ENCODE assay signal across 8 cellular contexts in the genomic region with DNA sequence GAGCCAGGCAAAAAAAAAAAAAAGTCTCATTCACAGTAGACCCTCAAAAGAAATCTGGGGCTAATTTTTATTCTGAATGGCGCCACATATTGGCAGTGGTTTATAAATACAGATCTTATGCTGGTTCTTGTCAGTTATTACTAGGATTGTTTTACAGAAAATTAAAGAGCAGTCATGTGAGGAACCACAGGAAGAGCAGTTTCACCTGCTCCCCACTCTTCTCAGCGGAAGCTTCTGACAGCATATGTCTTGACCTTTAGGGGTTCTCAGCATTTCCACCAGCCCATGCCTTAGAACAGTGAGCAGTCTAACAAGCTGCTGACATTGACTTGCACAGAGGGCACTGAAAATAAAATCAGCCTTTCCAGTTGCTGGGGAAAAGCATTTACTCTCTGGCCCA.
DNase-seq lines count a peak whose midpoint lies in the region; ATAC-seq and TF ChIP-seq lines count a peak whose summit lies in the region.

No MANE protein-coding gene starts in this region.

- H3K36me3 ChIP-seq in HUES64 (ENCODE audit: insufficient read depth, low read length) (no peaks in the 10 kb centered on the region), muscle layer of colon (ENCODE audit: insufficient read depth, low read length) (peaks cover 90% of the 10 kb centered on the region), suprapubic skin (peaks cover 5% of the 10 kb centered on the region)

- peak; percentile 49 for DNase-seq in GM13976 (ENCODE audit: low spot score)
- no peak for DNase-seq in suprapubic skin (ENCODE audit: low spot score in 2 of 2)
- DNase-seq in KBM-7 = no peak
- no peak for DNase-seq in stimulated activated CD4-positive, alpha-beta T cell treated with anti-CD3 and anti-CD28 coated beads, Interleukin-2, amount 100 ng/mL, for 24 hours
- no peak for DNase-seq in G401 (ENCODE audit: low spot score)

- TF ChIP-seq EP300 in suprapubic skin (IDR thresholded peaks at IDR 0.05) = no peak

- in situ Hi-C loops in GM13976 (cut with MboI; ENCODE audit: low sequenced_read_pairs, unreplicated experiment) (loop anchor here (10.0 kb wide), 1 partner anchor 61 kb away; no protein-coding TSS in a partner anchor), KBM-7 (cut with MboI; ENCODE audit: low pct_unique_long_range_greater_than_20kb, low sequenced_read_pairs) (no loop called here), G401 (cut with HindIII; ENCODE audit: low sequenced_read_pairs) (no loop called here)

- no peaks in the 10 kb centered on the region for H3K9me3 ChIP-seq in HUES64 (ENCODE audit: insufficient read depth, low read depth, low read length)
- no peaks in the 10 kb centered on the region for H3K9me3 ChIP-seq in muscle layer of colon (ENCODE audit: low read length)
- no peaks in the 10 kb centered on the region for H3K9me3 ChIP-seq in suprapubic skin

- WGBS in HUES64 = 94% methylated on average over 2 of the region's 2 CpGs
- WGBS in suprapubic skin = 71% methylated on average over 2 of the region's 2 CpGs

- no peak for TF ChIP-seq POLR2A in suprapubic skin (IDR thresholded peaks at IDR 0.05)

- H3K27ac ChIP-seq in HUES64 (ENCODE audit: low read depth, low read length) = peak overlapping the region; percentile 83
- H3K27ac ChIP-seq in muscle layer of colon (ENCODE audit: low read depth, low read length) = peak overlapping the region; percentile 80
- no peak overlapping the region for H3K27ac ChIP-seq in suprapubic skin

- H3K4me3 ChIP-seq in HUES64 (ENCODE audit: low read length) (no peak overlapping the region), muscle layer of colon (ENCODE audit: low read depth in 1 of 2, low read length in 2 of 2) (no peak overlapping the region), suprapubic skin (no peak overlapping the region)

- peaks cover 54% of the 10 kb centered on the region for H3K4me1 ChIP-seq in HUES64 (ENCODE audit: insufficient read depth, low read length)
- peaks cover 95% of the 10 kb centered on the region for H3K4me1 ChIP-seq in muscle layer of colon (ENCODE audit: insufficient read depth, low read length)
- H3K4me1 ChIP-seq in suprapubic skin = peaks cover 66% of the 10 kb centered on the region

- H3K9ac ChIP-seq in HUES64 (ENCODE audit: low read depth, low read length) = no peak overlapping the region
- H3K9ac ChIP-seq in muscle layer of colon (ENCODE audit: low read length) = no peak overlapping the region

- TF ChIP-seq CTCF in GM13976 (IDR thresholded peaks at IDR 0.05; ENCODE audit: borderline replicate concordance, control extremely low read depth, extremely low read depth, insufficient read depth, missing control alignments) = no peak
- no peak for TF ChIP-seq CTCF in suprapubic skin (IDR thresholded peaks at IDR 0.05)

- H3K27me3 ChIP-seq in HUES64 (ENCODE audit: insufficient read depth, low read length) (no peaks in the 10 kb centered on the region), muscle layer of colon (ENCODE audit: control insufficient read depth in 1 of 2, insufficient read depth in 2 of 2, low read length in 2 of 2) (no peaks in the 10 kb centered on the region), suprapubic skin (no peaks in the 10 kb centered on the region)

- ATAC-seq in GM21529 (IDR thresholded peaks at IDR 0.05; ENCODE audit: unreplicated experiment) = peak; percentile 85
